Comparison of ENCODE assay signal across 1 cellular context in the genomic region with DNA sequence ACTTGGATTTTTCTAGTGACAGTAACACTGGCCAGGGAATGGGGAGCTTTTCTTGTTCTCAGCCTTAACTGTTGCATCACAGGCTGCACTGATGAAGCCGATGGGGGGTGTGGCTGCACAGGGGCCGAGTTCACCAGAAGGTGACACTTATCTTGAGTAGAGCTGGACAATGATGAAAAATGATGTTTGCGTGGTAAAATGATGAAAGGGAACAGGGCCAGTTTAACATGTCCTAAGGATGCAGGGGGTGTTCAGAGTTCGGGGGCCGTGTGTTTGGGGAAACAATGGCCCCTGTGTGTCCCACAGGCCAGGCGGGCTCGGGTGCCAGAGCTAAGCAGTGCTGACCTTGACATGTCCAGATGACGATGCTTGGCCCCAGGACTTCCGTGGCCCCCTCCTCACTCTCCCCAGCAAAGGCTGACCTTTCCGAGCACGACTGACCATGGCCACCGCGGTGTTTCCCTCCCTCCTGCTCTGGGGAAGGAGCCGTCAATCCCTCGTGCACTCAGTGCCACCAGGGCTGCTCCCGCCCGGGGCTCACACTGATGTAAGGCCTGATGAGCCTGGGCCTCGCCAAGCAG.
TF ChIP-seq lines count a peak whose summit lies in the region.

No MANE protein-coding gene starts in this region.

TF ChIP-seq in HepG2, 621 proteins besides CTCF, POLR2A, EP300 and RAD21 (continued from another document and continues in another):
- TF ChIP-seq NCOR1 (IDR thresholded peaks at IDR 0.05; ENCODE audit: borderline replicate concordance, low read length) = peak; percentile 62; the same call in 1 of the 2 replicates
- TF ChIP-seq, protein P1, sequence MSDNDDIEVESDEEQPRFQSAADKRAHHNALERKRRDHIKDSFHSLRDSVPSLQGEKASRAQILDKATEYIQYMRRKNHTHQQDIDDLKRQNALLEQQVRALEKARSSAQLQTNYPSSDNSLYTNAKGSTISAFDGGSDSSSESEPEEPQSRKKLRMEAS (IDR thresholded peaks at IDR 0.05) = peak; percentile 92
- TF ChIP-seq, protein P2, sequence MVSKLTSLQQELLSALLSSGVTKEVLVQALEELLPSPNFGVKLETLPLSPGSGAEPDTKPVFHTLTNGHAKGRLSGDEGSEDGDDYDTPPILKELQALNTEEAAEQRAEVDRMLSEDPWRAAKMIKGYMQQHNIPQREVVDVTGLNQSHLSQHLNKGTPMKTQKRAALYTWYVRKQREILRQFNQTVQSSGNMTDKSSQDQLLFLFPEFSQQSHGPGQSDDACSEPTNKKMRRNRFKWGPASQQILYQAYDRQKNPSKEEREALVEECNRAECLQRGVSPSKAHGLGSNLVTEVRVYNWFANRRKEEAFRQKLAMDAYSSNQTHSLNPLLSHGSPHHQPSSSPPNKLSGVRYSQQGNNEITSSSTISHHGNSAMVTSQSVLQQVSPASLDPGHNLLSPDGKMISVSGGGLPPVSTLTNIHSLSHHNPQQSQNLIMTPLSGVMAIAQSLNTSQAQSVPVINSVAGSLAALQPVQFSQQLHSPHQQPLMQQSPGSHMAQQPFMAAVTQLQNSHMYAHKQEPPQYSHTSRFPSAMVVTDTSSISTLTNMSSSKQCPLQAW (CRISPR knock-in tag; IDR thresholded peaks at IDR 0.05) = no peak; the same call in 1 of the 2 replicates
- TF ChIP-seq KAT8 (CRISPR knock-in tag; IDR thresholded peaks at IDR 0.05) = peak; percentile 33; the same call in 1 of the 2 replicates
- peak; percentile 77 for TF ChIP-seq SALL2 (CRISPR knock-in tag; IDR thresholded peaks at IDR 0.05)
- no peak for TF ChIP-seq DRAP1 (CRISPR knock-in tag; IDR thresholded peaks at IDR 0.05)
- TF ChIP-seq FOXA3 (CRISPR knock-in tag; IDR thresholded peaks at IDR 0.05) = peak; percentile 72
- no peak for TF ChIP-seq TAF15 (IDR thresholded peaks at IDR 0.05; ENCODE audit: low read depth, low read length, poor library complexity, severe bottlenecking)
- no peak for TF ChIP-seq MLX (CRISPR knock-in tag; IDR thresholded peaks at IDR 0.05)
- TF ChIP-seq, protein P3, sequence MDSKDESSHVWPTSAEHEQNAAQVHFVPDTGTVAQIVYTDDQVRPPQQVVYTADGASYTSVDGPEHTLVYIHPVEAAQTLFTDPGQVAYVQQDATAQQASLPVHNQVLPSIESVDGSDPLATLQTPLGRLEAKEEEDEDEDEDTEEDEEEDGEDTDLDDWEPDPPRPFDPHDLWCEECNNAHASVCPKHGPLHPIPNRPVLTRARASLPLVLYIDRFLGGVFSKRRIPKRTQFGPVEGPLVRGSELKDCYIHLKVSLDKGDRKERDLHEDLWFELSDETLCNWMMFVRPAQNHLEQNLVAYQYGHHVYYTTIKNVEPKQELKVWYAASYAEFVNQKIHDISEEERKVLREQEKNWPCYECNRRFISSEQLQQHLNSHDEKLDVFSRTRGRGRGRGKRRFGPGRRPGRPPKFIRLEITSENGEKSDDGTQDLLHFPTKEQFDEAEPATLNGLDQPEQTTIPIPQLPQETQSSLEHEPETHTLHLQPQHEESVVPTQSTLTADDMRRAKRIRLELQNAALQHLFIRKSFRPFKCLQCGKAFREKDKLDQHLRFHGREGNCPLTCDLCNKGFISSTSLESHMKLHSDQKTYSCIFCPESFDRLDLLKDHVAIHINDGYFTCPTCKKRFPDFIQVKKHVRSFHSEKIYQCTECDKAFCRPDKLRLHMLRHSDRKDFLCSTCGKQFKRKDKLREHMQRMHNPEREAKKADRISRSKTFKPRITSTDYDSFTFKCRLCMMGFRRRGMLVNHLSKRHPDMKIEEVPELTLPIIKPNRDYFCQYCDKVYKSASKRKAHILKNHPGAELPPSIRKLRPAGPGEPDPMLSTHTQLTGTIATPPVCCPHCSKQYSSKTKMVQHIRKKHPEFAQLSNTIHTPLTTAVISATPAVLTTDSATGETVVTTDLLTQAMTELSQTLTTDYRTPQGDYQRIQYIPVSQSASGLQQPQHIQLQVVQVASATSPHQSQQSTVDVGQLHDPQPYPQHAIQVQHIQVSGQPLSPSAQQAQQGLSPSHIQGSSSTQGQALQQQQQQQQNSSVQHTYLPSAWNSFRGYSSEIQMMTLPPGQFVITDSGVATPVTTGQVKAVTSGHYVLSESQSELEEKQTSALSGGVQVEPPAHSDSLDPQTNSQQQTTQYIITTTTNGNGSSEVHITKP (CRISPR knock-in tag; IDR thresholded peaks at IDR 0.05; ENCODE audit: low read depth) = peak; percentile 69; the same call in 1 of the 2 replicates
- TF ChIP-seq ZNF207 (IDR thresholded peaks at IDR 0.05; ENCODE audit: borderline replicate concordance) = no peak
- peak; percentile 85 for TF ChIP-seq ZBTB38 (CRISPR knock-in tag; IDR thresholded peaks at IDR 0.05)
- TF ChIP-seq TEAD3 (CRISPR knock-in tag; optimal IDR thresholded peaks at IDR 0.05; ENCODE audit: borderline replicate concordance) = no peak
- peak; percentile 81 for TF ChIP-seq SALL1 (CRISPR knock-in tag; IDR thresholded peaks at IDR 0.05)
- TF ChIP-seq, protein P4, sequence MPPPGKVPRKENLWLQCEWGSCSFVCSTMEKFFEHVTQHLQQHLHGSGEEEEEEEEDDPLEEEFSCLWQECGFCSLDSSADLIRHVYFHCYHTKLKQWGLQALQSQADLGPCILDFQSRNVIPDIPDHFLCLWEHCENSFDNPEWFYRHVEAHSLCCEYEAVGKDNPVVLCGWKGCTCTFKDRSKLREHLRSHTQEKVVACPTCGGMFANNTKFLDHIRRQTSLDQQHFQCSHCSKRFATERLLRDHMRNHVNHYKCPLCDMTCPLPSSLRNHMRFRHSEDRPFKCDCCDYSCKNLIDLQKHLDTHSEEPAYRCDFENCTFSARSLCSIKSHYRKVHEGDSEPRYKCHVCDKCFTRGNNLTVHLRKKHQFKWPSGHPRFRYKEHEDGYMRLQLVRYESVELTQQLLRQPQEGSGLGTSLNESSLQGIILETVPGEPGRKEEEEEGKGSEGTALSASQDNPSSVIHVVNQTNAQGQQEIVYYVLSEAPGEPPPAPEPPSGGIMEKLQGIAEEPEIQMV (CRISPR knock-in tag; IDR thresholded peaks at IDR 0.05; ENCODE audit: low read depth) = peak; percentile 55; the same call in 1 of the 2 replicates
- TF ChIP-seq, protein P5, sequence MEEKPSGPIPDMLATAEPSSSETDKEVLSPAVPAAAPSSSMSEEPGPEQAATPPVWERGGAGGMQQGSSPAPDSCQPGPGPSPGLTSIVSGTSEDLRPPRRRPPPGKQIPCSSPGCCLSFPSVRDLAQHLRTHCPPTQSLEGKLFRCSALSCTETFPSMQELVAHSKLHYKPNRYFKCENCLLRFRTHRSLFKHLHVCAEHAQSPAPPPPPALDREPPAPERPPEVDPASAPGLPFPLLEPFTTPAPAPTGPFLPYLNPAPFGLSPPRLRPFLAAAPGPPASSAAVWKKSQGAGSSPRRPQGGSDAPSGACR (CRISPR knock-in tag; IDR thresholded peaks at IDR 0.05) = no peak
- no peak for TF ChIP-seq PHF5A (CRISPR knock-in tag; IDR thresholded peaks at IDR 0.05; ENCODE audit: low read depth, unreplicated experiment)
- TF ChIP-seq SAP130 (CRISPR knock-in tag; IDR thresholded peaks at IDR 0.05; ENCODE audit: low read depth) = peak; percentile 65
- TF ChIP-seq, protein P6, sequence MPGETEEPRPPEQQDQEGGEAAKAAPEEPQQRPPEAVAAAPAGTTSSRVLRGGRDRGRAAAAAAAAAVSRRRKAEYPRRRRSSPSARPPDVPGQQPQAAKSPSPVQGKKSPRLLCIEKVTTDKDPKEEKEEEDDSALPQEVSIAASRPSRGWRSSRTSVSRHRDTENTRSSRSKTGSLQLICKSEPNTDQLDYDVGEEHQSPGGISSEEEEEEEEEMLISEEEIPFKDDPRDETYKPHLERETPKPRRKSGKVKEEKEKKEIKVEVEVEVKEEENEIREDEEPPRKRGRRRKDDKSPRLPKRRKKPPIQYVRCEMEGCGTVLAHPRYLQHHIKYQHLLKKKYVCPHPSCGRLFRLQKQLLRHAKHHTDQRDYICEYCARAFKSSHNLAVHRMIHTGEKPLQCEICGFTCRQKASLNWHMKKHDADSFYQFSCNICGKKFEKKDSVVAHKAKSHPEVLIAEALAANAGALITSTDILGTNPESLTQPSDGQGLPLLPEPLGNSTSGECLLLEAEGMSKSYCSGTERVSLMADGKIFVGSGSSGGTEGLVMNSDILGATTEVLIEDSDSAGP (CRISPR knock-in tag; IDR thresholded peaks at IDR 0.05; ENCODE audit: borderline replicate concordance) = peak; percentile 75
- peak; percentile 57 for TF ChIP-seq KMT2A (CRISPR knock-in tag; IDR thresholded peaks at IDR 0.05)
- TF ChIP-seq ZBTB37 (CRISPR knock-in tag; IDR thresholded peaks at IDR 0.05) = no peak
- no peak for TF ChIP-seq MAF1 (CRISPR knock-in tag; IDR thresholded peaks at IDR 0.05; ENCODE audit: borderline replicate concordance)
- TF ChIP-seq, protein P7, sequence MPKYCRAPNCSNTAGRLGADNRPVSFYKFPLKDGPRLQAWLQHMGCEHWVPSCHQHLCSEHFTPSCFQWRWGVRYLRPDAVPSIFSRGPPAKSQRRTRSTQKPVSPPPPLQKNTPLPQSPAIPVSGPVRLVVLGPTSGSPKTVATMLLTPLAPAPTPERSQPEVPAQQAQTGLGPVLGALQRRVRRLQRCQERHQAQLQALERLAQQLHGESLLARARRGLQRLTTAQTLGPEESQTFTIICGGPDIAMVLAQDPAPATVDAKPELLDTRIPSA (CRISPR knock-in tag; IDR thresholded peaks at IDR 0.05; ENCODE audit: borderline replicate concordance) = no peak
- no peak for TF ChIP-seq SSRP1 (CRISPR knock-in tag; IDR thresholded peaks at IDR 0.05)
- TF ChIP-seq JDP2 (CRISPR knock-in tag; IDR thresholded peaks at IDR 0.05; ENCODE audit: borderline replicate concordance) = peak; percentile 24; the same call in 1 of the 2 replicates
- TF ChIP-seq ZNF275 (CRISPR knock-in tag; IDR thresholded peaks at IDR 0.05; ENCODE audit: borderline replicate concordance) = no peak
- TF ChIP-seq RFXAP (CRISPR knock-in tag; IDR thresholded peaks at IDR 0.05; ENCODE audit: borderline replicate concordance) = 0 out of 2 replicates have a peak, but pooled peaks have one; percentile 16
- no peak for TF ChIP-seq NR0B2 (CRISPR knock-in tag; IDR thresholded peaks at IDR 0.05)
- TF ChIP-seq, protein P8, sequence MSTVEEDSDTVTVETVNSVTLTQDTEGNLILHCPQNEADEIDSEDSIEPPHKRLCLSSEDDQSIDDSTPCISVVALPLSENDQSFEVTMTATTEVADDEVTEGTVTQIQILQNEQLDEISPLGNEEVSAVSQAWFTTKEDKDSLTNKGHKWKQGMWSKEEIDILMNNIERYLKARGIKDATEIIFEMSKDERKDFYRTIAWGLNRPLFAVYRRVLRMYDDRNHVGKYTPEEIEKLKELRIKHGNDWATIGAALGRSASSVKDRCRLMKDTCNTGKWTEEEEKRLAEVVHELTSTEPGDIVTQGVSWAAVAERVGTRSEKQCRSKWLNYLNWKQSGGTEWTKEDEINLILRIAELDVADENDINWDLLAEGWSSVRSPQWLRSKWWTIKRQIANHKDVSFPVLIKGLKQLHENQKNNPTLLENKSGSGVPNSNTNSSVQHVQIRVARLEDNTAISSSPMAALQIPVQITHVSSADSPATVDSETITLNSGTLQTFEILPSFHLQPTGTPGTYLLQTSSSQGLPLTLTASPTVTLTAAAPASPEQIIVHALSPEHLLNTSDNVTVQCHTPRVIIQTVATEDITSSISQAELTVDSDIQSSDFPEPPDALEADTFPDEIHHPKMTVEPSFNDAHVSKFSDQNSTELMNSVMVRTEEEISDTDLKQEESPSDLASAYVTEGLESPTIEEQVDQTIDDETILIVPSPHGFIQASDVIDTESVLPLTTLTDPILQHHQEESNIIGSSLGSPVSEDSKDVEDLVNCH (CRISPR knock-in tag; IDR thresholded peaks at IDR 0.05) = no peak
- peak; percentile 64; the same call in 1 of the 2 replicates for TF ChIP-seq ZNF121 (CRISPR knock-in tag; IDR thresholded peaks at IDR 0.05)
- TF ChIP-seq FOXJ3 (CRISPR knock-in tag; IDR thresholded peaks at IDR 0.05; ENCODE audit: borderline replicate concordance) = peak; percentile 41; the same call in 1 of the 2 replicates
- no peak for TF ChIP-seq ZBTB44 (CRISPR knock-in tag; IDR thresholded peaks at IDR 0.05)
- TF ChIP-seq KLF12 (CRISPR knock-in tag; IDR thresholded peaks at IDR 0.05; ENCODE audit: borderline replicate concordance) = no peak
- no peak for TF ChIP-seq ZNF792 (CRISPR knock-in tag; IDR thresholded peaks at IDR 0.05)
- TF ChIP-seq CHCHD3 (CRISPR knock-in tag; IDR thresholded peaks at IDR 0.05) = no peak
- TF ChIP-seq IKZF1 (IDR thresholded peaks at IDR 0.05) = no peak
